In genomic region chr20:8798505-8798904, GRCh38 we compare ENCODE assay signal across 2 cellular contexts.
TF ChIP-seq lines count a peak whose summit lies in the region.

No MANE protein-coding gene starts in this region.

TF ChIP-seq in HepG2, 621 proteins besides CTCF, POLR2A, EP300 and RAD21 (continued from another document):
- TF ChIP-seq ZNF83 (CRISPR knock-in tag; IDR thresholded peaks at IDR 0.05; ENCODE audit: borderline replicate concordance) (no peak), ZNF12 (CRISPR knock-in tag; IDR thresholded peaks at IDR 0.05) (0 out of 2 replicates have a peak, but pooled peaks have one; percentile 49), ZNF280D (CRISPR knock-in tag; IDR thresholded peaks at IDR 0.05) (no peak)

TF ChIP-seq in liver, 16 proteins besides CTCF, POLR2A, EP300 and RAD21:
- TF ChIP-seq REST (IDR thresholded peaks at IDR 0.05) (no peak), TAF1 (conservative IDR thresholded peaks at IDR 0.05) (no peak), FOXA1 (IDR thresholded peaks at IDR 0.05) (no peak), SP1 (IDR thresholded peaks at IDR 0.05) (no peak), HNF4A (conservative IDR thresholded peaks at IDR 0.05) (no peak), ZBTB33 (IDR thresholded peaks at IDR 0.05) (no peak), JUND (IDR thresholded peaks at IDR 0.05) (no peak), MAX (IDR thresholded peaks at IDR 0.05) (no peak), NR2F2 (IDR thresholded peaks at IDR 0.05) (peak; percentile 25)
